In the genomic region with DNA sequence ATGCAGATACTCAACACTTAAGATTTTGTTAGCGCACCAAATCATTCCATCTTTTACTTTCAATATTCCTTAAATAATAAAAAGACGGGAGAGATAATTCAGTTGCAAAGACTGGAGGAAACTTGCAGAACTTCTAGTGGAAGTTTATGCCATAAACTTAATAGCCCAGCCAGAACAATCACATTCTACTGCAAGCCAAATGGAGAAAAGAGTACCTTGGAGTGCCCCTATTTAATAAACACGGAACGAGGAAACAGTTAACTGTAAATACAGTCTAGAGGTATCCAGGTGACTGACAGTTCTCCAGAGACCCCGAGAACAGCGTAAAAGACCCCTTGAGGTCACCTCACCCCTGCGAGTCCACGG, we compare ENCODE assay signal across 8 cellular contexts. TPM values are rescaled to one million over a fixed set of nuclear protein-coding genes. Genes with fewer than 3 reads are reported as not detected.
DNase-seq lines count a peak whose midpoint lies in the region; ATAC-seq and TF ChIP-seq lines count a peak whose summit lies in the region.

No MANE protein-coding gene starts in this region.

- H3K36me3 ChIP-seq in ES-I3 (ENCODE audit: insufficient read depth, low read length) (no peaks in the 10 kb centered on the region), neuron (ENCODE audit: insufficient read depth, low read length) (peaks cover 10% of the 10 kb centered on the region)

- H3K4me3 ChIP-seq in NB4 (ENCODE audit: low read depth, low read length) (peak overlapping the region; percentile 93), neuron (ENCODE audit: low read length) (peak overlapping the region; percentile 74)

- peak overlapping the region; percentile 95 for H3K4me3 Mint-ChIP-seq in endothelial cell (ENCODE audit: unreplicated experiment)

- peak overlapping the region; percentile 77 for H2AFZ ChIP-seq in neuron (ENCODE audit: low read depth, low read length)

- no peaks in the 10 kb centered on the region for H3K36me3 Mint-ChIP-seq in endothelial cell (ENCODE audit: low read depth, unreplicated experiment)

- no peak for TF ChIP-seq POLR2A in NB4 (IDR thresholded peaks at IDR 0.05; ENCODE audit: extremely low read depth, insufficient read length)

- no peaks in the 10 kb centered on the region for H3K27me3 ChIP-seq in neuron (ENCODE audit: insufficient read depth, low read length)

- H3K4me1 ChIP-seq in ES-I3 (ENCODE audit: insufficient read depth, low read length) (no peaks in the 10 kb centered on the region), neuron (ENCODE audit: insufficient read depth, low read length) (peaks cover 13% of the 10 kb centered on the region)

- H3K9ac ChIP-seq in ES-I3 (ENCODE audit: low read depth, low read length) = peak overlapping the region; percentile 100

- ATAC-seq in GM21723 (IDR thresholded peaks at IDR 0.05; ENCODE audit: unreplicated experiment) = peak; percentile 31

- no peak for DNase-seq in NB4 (ENCODE audit: low read depth)
- no peak for DNase-seq in endothelial cell (ENCODE audit: low spot score)
- DNase-seq in mesenteric fat pad (ENCODE audit: low spot score) = no peak
- DNase-seq in HCEC 1CT = no peak
- DNase-seq in islet precursor cell = no peak

- peak overlapping the region; percentile 95 for H3K27ac Mint-ChIP-seq in endothelial cell (ENCODE audit: unreplicated experiment)

- TF ChIP-seq CTCF in NB4 (IDR thresholded peaks at IDR 0.05; ENCODE audit: low read depth, low read length) (no peak), endothelial cell (IDR thresholded peaks at IDR 0.05; ENCODE audit: unreplicated experiment) (no peak)

- H3K9me3 ChIP-seq in ES-I3 (ENCODE audit: control insufficient read depth, insufficient read depth, low read length) (no peaks in the 10 kb centered on the region), neuron (ENCODE audit: low read length) (no peaks in the 10 kb centered on the region)

- peaks cover 2% of the 10 kb centered on the region for H3K27me3 Mint-ChIP-seq in endothelial cell (ENCODE audit: unreplicated experiment)

- peaks cover 22% of the 10 kb centered on the region for H3K4me1 Mint-ChIP-seq in endothelial cell (ENCODE audit: unreplicated experiment)

- no peaks in the 10 kb centered on the region for H3K9me3 Mint-ChIP-seq in endothelial cell (ENCODE audit: unreplicated experiment)

RNA-seq across cellular contexts. Expression of gene SLC35B3, which starts 0.6 kb away (rescaled TPM):
- 17.3 TPM for total RNA-seq in endothelial cell (ENCODE audit: unreplicated experiment)
- total RNA-seq in mesenteric fat pad = 16.9 TPM
